In genomic region chr1:155457237-155457636, GRCh38 we compare ENCODE assay signal across 18 cellular contexts.
DNase-seq lines count a peak whose midpoint lies in the region; ATAC-seq, FAIRE-seq and TF ChIP-seq lines count a peak whose summit lies in the region.
"Had no signal": no experiment of that assay in that cellular context is flagged by ENCODE, and none has a peak within 500 bp of the region (broad histone marks: within the 10 kb centered on the region; RNA-seq: fewer than 3 reads in every experiment).

No MANE protein-coding gene starts in this region.

- H3K4me3 ChIP-seq in A549 (no peak overlapping the region), endothelial cell of umbilical vein (replicated peaks in 1 of 3; ENCODE audit: insufficient read depth in 1 of 3, low read depth in 1 of 3, low read length in 3 of 3) (no peak overlapping the region), right cardiac atrium (ENCODE audit: low read length) (no peak overlapping the region)
- H3K4me3 ChIP-seq: GM23338 had no signal

- H3K4me1 ChIP-seq in A549 (no peaks in the 10 kb centered on the region), endothelial cell of umbilical vein (ENCODE audit: control insufficient read depth, extremely low read depth, insufficient read depth, low read length) (no peaks in the 10 kb centered on the region), right cardiac atrium (ENCODE audit: control insufficient read depth, insufficient read depth, low read length) (no peaks in the 10 kb centered on the region)

- peak overlapping the region; percentile 27 for H3K27ac Mint-ChIP-seq in CD4-positive, alpha-beta T cell
- H3K27ac Mint-ChIP-seq: GM23338 had no signal

- 95% methylated on average over 2 of the region's 2 CpGs for WGBS in A549 (ENCODE audit: missing lambda C conversion rate)
- WGBS in right cardiac atrium, result 97% methylated on average over 2 of the region's 2 CpGs

- dilution Hi-C loops in endothelial cell of umbilical vein (cut with MboI; ENCODE audit: extremely low pct_ligation_motif_present, low sequenced_read_pairs), result no loop called here

- no peaks in the 10 kb centered on the region for H4K20me1 ChIP-seq in endothelial cell of umbilical vein (replicated peaks; ENCODE audit: control insufficient read depth, extremely low read depth, insufficient read depth, low read length)

- H3K27me3 ChIP-seq in CD4-positive, alpha-beta T cell (ENCODE audit: control insufficient read depth, insufficient read depth, low read length), result no peaks in the 10 kb centered on the region
- H3K27me3 ChIP-seq in endothelial cell of umbilical vein (ENCODE audit: control insufficient read depth in 2 of 2, insufficient read depth in 2 of 2, low read length in 2 of 2), result no peaks in the 10 kb centered on the region
- no peaks in the 10 kb centered on the region for H3K27me3 ChIP-seq in right cardiac atrium (ENCODE audit: control insufficient read depth, insufficient read depth)

- no peak overlapping the region for H3K27ac ChIP-seq in A549
- no peak overlapping the region for H3K27ac ChIP-seq in CD4-positive, alpha-beta T cell (ENCODE audit: low read depth, low read length)
- no peak overlapping the region for H3K27ac ChIP-seq in endothelial cell of umbilical vein (ENCODE audit: insufficient read depth, low read depth, low read length)
- H3K27ac ChIP-seq in right cardiac atrium (ENCODE audit: low read length), result no peak overlapping the region
- H3K27ac ChIP-seq: C4-2B had no signal

- intact Hi-C loops in CD4-positive, alpha-beta T cell (cut with DNase I, micrococcal nuclease), result no loop called here
- intact Hi-C loops in endothelial cell of umbilical vein (cut with micrococcal nuclease) (no loop called here), right cardiac atrium (cut with DNase I) (no loop called here)

- POLR2A ChIA-PET in A549 (lab: Yijun Ruan, JAX) (no interaction called here), endothelial cell of umbilical vein (lab: Charles Lee) (no interaction called here)
- POLR2A ChIA-PET in CD4-positive, alpha-beta T cell (lab: Charles Lee), result no interaction called here

- H3K9me1 ChIP-seq in endothelial cell of umbilical vein (replicated peaks; ENCODE audit: control insufficient read depth, extremely low read depth, insufficient read depth, low read length), result no peaks in the 10 kb centered on the region

- H3K9me3 Mint-ChIP-seq in CD4-positive, alpha-beta T cell, result no peaks in the 10 kb centered on the region
- H3K9me3 Mint-ChIP-seq: GM23338 had no signal

- H3K9ac ChIP-seq in endothelial cell of umbilical vein (replicated peaks; ENCODE audit: extremely low read depth, insufficient read depth, low read length), result peak overlapping the region; percentile 3

- FAIRE-seq in A549 (lab: Jason Lieb, UNC) (peak; percentile 72), endothelial cell of umbilical vein (lab: Jason Lieb, UNC) (no peak)
- FAIRE-seq: G401.6, RCC 7860 had no signal

- no peak overlapping the region for H2AFZ ChIP-seq in endothelial cell of umbilical vein (ENCODE audit: low read depth, low read length)
- H2AFZ ChIP-seq: GM23338 had no signal

- peaks cover 18% of the 10 kb centered on the region for H3K4me1 Mint-ChIP-seq in CD4-positive, alpha-beta T cell (ENCODE audit: low read depth)
- H3K4me1 Mint-ChIP-seq: GM23338 had no signal

- H3K79me2 ChIP-seq in endothelial cell of umbilical vein (ENCODE audit: control insufficient read depth, insufficient read depth, low read length), result no peaks in the 10 kb centered on the region

- TF ChIP-seq POLR2A in A549 (IDR thresholded peaks at IDR 0.05; ENCODE audit: low read length), result no peak
- TF ChIP-seq POLR2A in endothelial cell of umbilical vein (IDR thresholded peaks at IDR 0.05; ENCODE audit: low read depth, low read length), result no peak

- H3K4me2 ChIP-seq in A549 (no peak overlapping the region), endothelial cell of umbilical vein (ENCODE audit: insufficient read depth, low read length) (no peak overlapping the region)
- H3K4me2 ChIP-seq: GM23338 had no signal

- CTCF ChIA-PET in A549 (lab: Yijun Ruan, JAX), result interaction anchor here (1.5 kb wide), 1 partner anchor 15 kb away, joined by 4 read pairs; no protein-coding TSS in a partner anchor
- CTCF ChIA-PET in CD4-positive, alpha-beta T cell (lab: Charles Lee), result no interaction called here
- CTCF ChIA-PET in endothelial cell of umbilical vein (lab: Charles Lee), result no interaction called here

- TF ChIP-seq EP300 in A549 (IDR thresholded peaks at IDR 0.05), result no peak

- ATAC-seq in A549, result no peak
- ATAC-seq in CD4-positive, alpha-beta T cell (ENCODE audit: poor library complexity), result no peak
- no peak for ATAC-seq in GM19035 (IDR thresholded peaks at IDR 0.05; ENCODE audit: unreplicated experiment)
- no peak for ATAC-seq in HG02763 (IDR thresholded peaks at IDR 0.05; ENCODE audit: unreplicated experiment)
- no peak for ATAC-seq in right cardiac atrium
- ATAC-seq: GM23338, HCT116, Right ventricle myocardium inferior had no signal

- H3K36me3 ChIP-seq in endothelial cell of umbilical vein (ENCODE audit: control insufficient read depth in 2 of 2, extremely low read depth in 1 of 2, insufficient read depth in 2 of 2, low read length in 2 of 2), result peaks cover 0 to 2% of the 10 kb centered on the region in 2 experiments

- H3K9me3 ChIP-seq in A549 (no peaks in the 10 kb centered on the region), endothelial cell of umbilical vein (replicated peaks; ENCODE audit: control insufficient read depth, insufficient read depth, low read length) (no peaks in the 10 kb centered on the region), right cardiac atrium (ENCODE audit: control insufficient read depth, low read length) (no peaks in the 10 kb centered on the region)
- no peaks in the 10 kb centered on the region for H3K9me3 ChIP-seq in CD4-positive, alpha-beta T cell (ENCODE audit: control insufficient read depth, low read length)
- H3K9me3 ChIP-seq: Caco-2 had no signal

- TF ChIP-seq CTCF in A549 (IDR thresholded peaks at IDR 0.05) (no peak), endothelial cell of umbilical vein (IDR thresholded peaks at IDR 0.05; ENCODE audit: extremely low read depth in 1 of 2, insufficient read depth in 1 of 2, low read depth in 1 of 2, low read length in 2 of 2) (no peak)
- TF ChIP-seq CTCF in CD4-positive, alpha-beta T cell (IDR thresholded peaks at IDR 0.05), result no peak

- BruUV-seq in endothelial cell of umbilical vein (replicated peaks; lab: Mats Ljungman, UMichigan), result no TSS peak

- H3K4me3 Mint-ChIP-seq in CD4-positive, alpha-beta T cell, result no peak overlapping the region
- H3K4me3 Mint-ChIP-seq: GM23338 had no signal

- H3K27me3 Mint-ChIP-seq in CD4-positive, alpha-beta T cell, result no peaks in the 10 kb centered on the region

- H3K36me3 Mint-ChIP-seq in CD4-positive, alpha-beta T cell (ENCODE audit: low read depth), result peaks cover 69% of the 10 kb centered on the region

- DNase-seq in A549 (ENCODE audit: low read depth in 1 of 2, low spot score in 1 of 2) (no peak), NCI-H1930 (lab: John Stamatoyannopoulos, UW) (peak; percentile 28 to 29), endothelial cell of umbilical vein (ENCODE audit: low read depth, low spot score) (no peak), right cardiac atrium (no peak)
- no peak for DNase-seq in CD4-positive, alpha-beta T cell
- DNase-seq: AML-193, NCI-H1417 treated with DMSO at 0.1 percent for 48 hours, NCI-H2029, NCI-H446 treated with DMSO at 0.1 percent for 48 hours had no signal

- no peak for TF ChIP-seq RAD21 in A549 (conservative IDR thresholded peaks at IDR 0.05 in 1 of 2, IDR thresholded peaks at IDR 0.05 in 1 of 2)

TF ChIP-seq in A549, 52 proteins besides CTCF, POLR2A, EP300 and RAD21 (continues in another document):
- TF ChIP-seq PBX3 (IDR thresholded peaks at IDR 0.05) (no peak), NFE2L2 (conservative IDR thresholded peaks at IDR 0.05; ENCODE audit: low read length) (no peak), CBX8 (IDR thresholded peaks at IDR 0.05) (no peak), RFX5 (IDR thresholded peaks at IDR 0.05) (no peak), JUNB (IDR thresholded peaks at IDR 0.05) (no peak), HOXB5 (CRISPR knock-in tag; IDR thresholded peaks at IDR 0.05) (no peak), MAX (IDR thresholded peaks at IDR 0.05) (no peak), MAZ (IDR thresholded peaks at IDR 0.05; ENCODE audit: borderline replicate concordance, low read depth, low read length) (no peak), EHF (CRISPR knock-in tag; IDR thresholded peaks at IDR 0.05) (no peak)

TF ChIP-seq in endothelial cell of umbilical vein, 7 proteins besides CTCF, POLR2A, EP300 and RAD21:
- no peak for TF ChIP-seq JUN (IDR thresholded peaks at IDR 0.05; ENCODE audit: borderline replicate concordance, insufficient read depth, insufficient read length, low read depth)
- TF ChIP-seq EZH2 (IDR thresholded peaks at IDR 0.05; ENCODE audit: borderline replicate concordance, low read depth, low read length, severe bottlenecking), result no peak
- no peak for TF ChIP-seq GATA2 (IDR thresholded peaks at IDR 0.05; ENCODE audit: insufficient read depth, insufficient read length, low read depth, low read length)
- TF ChIP-seq POLR2AphosphoS5 (IDR thresholded peaks at IDR 0.05; ENCODE audit: insufficient read depth, low read depth, low read length), result no peak

Comparison
In these comparisons a context has a peak if more than half of its experiments do, and no peak if none do; other contexts are left out.
1. DNase-seq: peak in NCI-H1930 (2 of 2); none in A549 (0 of 2), CD4-positive, alpha-beta T cell (0 of 10), endothelial cell of umbilical vein (single experiment) and right cardiac atrium (0 of 3).